ENCODE assay signal across 8 cellular contexts in the genomic region with DNA sequence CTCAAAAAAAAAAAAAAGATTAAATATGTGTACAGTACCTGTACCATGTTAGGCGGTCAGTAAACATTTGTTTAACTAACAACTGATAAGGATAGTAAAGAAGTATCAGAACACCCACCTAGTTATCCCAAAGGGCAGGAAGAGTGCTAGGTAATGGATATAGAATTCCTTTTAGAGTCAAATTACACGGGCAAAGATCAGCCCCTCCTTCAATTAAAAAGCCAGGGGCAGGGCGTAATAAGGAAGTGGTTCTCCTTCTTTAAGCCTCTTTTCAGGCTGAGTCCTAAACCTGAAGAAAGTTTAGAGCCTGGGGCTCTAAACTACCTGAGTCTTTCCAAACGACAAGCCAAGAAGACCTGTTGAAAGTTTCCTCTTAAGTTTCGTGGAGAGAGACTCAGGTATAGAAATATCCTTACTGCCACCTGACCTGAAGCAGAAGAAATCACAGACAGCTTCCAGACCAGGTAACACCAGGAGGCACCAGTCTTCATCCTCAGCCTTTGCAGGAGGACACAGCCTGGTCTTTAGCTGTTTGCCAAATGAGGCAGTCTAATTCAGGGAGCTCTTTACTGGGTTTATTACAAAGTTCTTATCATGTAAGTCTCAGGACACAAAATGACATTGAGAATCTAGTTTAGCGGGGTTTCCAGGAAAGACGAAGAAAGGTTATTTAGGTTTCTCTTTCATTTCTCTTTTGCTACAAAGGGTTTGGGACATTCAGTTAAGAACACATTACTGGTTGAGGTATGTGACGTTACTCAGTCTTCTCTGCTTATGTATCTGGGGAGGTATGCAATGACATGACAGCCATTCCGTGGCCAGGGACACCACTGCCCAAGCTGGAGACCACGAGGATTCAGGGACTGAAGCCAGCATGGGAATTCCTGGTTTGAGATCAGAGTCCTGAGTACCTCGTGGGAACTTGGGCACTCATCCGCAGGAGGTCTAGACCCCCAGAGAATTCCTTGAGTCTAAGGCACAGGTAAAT. TPM values are rescaled to one million over a fixed set of nuclear protein-coding genes. Genes with fewer than 3 reads are reported as not detected.
DNase-seq lines count a peak whose midpoint lies in the region; ATAC-seq and TF ChIP-seq lines count a peak whose summit lies in the region.

Gene BCL2L14, plus strand, starts transcription at position 266 of the 988 bp plus-strand sequence. CDS start 8,367 bp downstream, outside the sequence.

- no peaks in the 10 kb centered on the region for H3K9me3 ChIP-seq in esophagus muscularis mucosa

- 76% methylated on average over 12 of the region's 12 CpGs for WGBS in esophagus muscularis mucosa

- H3K36me3 Mint-ChIP-seq in activated naive CD8-positive, alpha-beta T cell treated with anti-CD3 and anti-CD28 coated beads for 36 hours, result no peaks in the 10 kb centered on the region
- H3K36me3 Mint-ChIP-seq in progenitor cell of endocrine pancreas (ENCODE audit: insufficient read depth) (no peaks in the 10 kb centered on the region), glutamatergic neuron (ENCODE audit: unreplicated experiment) (no peaks in the 10 kb centered on the region)

- no peak for TF ChIP-seq POLR2A in esophagus muscularis mucosa (IDR thresholded peaks at IDR 0.05; ENCODE audit: low read depth)

- H3K4me1 ChIP-seq in esophagus muscularis mucosa, result no peaks in the 10 kb centered on the region

- TF ChIP-seq CTCF in progenitor cell of endocrine pancreas (IDR thresholded peaks at IDR 0.05; ENCODE audit: unreplicated experiment), result no peak
- no peak for TF ChIP-seq CTCF in esophagus muscularis mucosa (IDR thresholded peaks at IDR 0.05)
- no peak for TF ChIP-seq CTCF in glutamatergic neuron (IDR thresholded peaks at IDR 0.05; ENCODE audit: partially characterized antibody, unreplicated experiment)

- no peaks in the 10 kb centered on the region for H3K27me3 ChIP-seq in esophagus muscularis mucosa

- no peak within 1 kb of the TSS for H3K4me3 ChIP-seq in esophagus muscularis mucosa

- peak within 1 kb of the TSS; percentile 89 for H3K27ac Mint-ChIP-seq in activated naive CD8-positive, alpha-beta T cell treated with anti-CD3 and anti-CD28 coated beads for 36 hours
- H3K27ac Mint-ChIP-seq in progenitor cell of endocrine pancreas (peak within 1 kb of the TSS; percentile 14), glutamatergic neuron (ENCODE audit: unreplicated experiment) (no peak within 1 kb of the TSS)

- peaks cover 17% of the 10 kb centered on the region for H3K4me1 Mint-ChIP-seq in activated naive CD8-positive, alpha-beta T cell treated with anti-CD3 and anti-CD28 coated beads for 36 hours
- H3K4me1 Mint-ChIP-seq in progenitor cell of endocrine pancreas (ENCODE audit: low read depth) (peaks cover 28% of the 10 kb centered on the region), glutamatergic neuron (ENCODE audit: low read depth, unreplicated experiment) (no peaks in the 10 kb centered on the region)

- intact Hi-C loops in esophagus muscularis mucosa (cut with DNase I), result no loop called here

- ATAC-seq in GM18502 (IDR thresholded peaks at IDR 0.05; ENCODE audit: poor library complexity, unreplicated experiment) (peak; percentile 69), HG03039 (IDR thresholded peaks at IDR 0.05; ENCODE audit: unreplicated experiment) (peak; percentile 53)

- H3K4me3 Mint-ChIP-seq in activated naive CD8-positive, alpha-beta T cell treated with anti-CD3 and anti-CD28 coated beads for 36 hours, result peak within 1 kb of the TSS; percentile 77
- peak within 1 kb of the TSS; percentile 3 for H3K4me3 Mint-ChIP-seq in progenitor cell of endocrine pancreas (ENCODE audit: low read depth)
- H3K4me3 Mint-ChIP-seq in glutamatergic neuron (ENCODE audit: unreplicated experiment), result no peak within 1 kb of the TSS

- H3K9me3 Mint-ChIP-seq in activated naive CD8-positive, alpha-beta T cell treated with anti-CD3 and anti-CD28 coated beads for 36 hours, result no peaks in the 10 kb centered on the region
- H3K9me3 Mint-ChIP-seq in progenitor cell of endocrine pancreas (ENCODE audit: low read depth), result peaks cover 4% of the 10 kb centered on the region
- peaks cover 3% of the 10 kb centered on the region for H3K9me3 Mint-ChIP-seq in glutamatergic neuron (ENCODE audit: unreplicated experiment)

- no peak for TF ChIP-seq EP300 in esophagus muscularis mucosa (IDR thresholded peaks at IDR 0.05)

- H3K27ac ChIP-seq in esophagus muscularis mucosa (replicated peaks in 1 of 4) (no peak within 1 kb of the TSS), caudate nucleus (ENCODE audit: low read depth, low read length) (no peak within 1 kb of the TSS)

- peaks cover 12% of the 10 kb centered on the region for H3K27me3 Mint-ChIP-seq in activated naive CD8-positive, alpha-beta T cell treated with anti-CD3 and anti-CD28 coated beads for 36 hours
- H3K27me3 Mint-ChIP-seq in progenitor cell of endocrine pancreas (peaks cover 12% of the 10 kb centered on the region), glutamatergic neuron (ENCODE audit: unreplicated experiment) (peaks cover 2% of the 10 kb centered on the region)

- DNase-seq in activated naive CD8-positive, alpha-beta T cell treated with anti-CD3 and anti-CD28 coated beads for 36 hours, result peak; percentile 8
- DNase-seq in progenitor cell of endocrine pancreas (ENCODE audit: low spot score, unreplicated experiment) (no peak), NCI-H446 treated with DMSO at 0.1 percent for 48 hours (lab: John Stamatoyannopoulos, UW) (no peak), esophagus muscularis mucosa (ENCODE audit: extremely low spot score) (no peak), caudate nucleus (lab: John Stamatoyannopoulos, UW) (no peak), glutamatergic neuron (no peak)

- no peaks in the 10 kb centered on the region for H3K36me3 ChIP-seq in esophagus muscularis mucosa

RNA-seq across cellular contexts. Expression of gene BCL2L14, which starts in this region (rescaled TPM):
- 1 to 10 TPM; 3.1 to 3.8 TPM for total RNA-seq in activated naive CD8-positive, alpha-beta T cell treated with anti-CD3 and anti-CD28 coated beads for 36 hours
- total RNA-seq in progenitor cell of endocrine pancreas, result 1.1 and 1.4 TPM in 2 replicates
- not detected for total RNA-seq in esophagus muscularis mucosa
- total RNA-seq in glutamatergic neuron (ENCODE audit: unreplicated experiment), result not detected
